In the genomic region with DNA sequence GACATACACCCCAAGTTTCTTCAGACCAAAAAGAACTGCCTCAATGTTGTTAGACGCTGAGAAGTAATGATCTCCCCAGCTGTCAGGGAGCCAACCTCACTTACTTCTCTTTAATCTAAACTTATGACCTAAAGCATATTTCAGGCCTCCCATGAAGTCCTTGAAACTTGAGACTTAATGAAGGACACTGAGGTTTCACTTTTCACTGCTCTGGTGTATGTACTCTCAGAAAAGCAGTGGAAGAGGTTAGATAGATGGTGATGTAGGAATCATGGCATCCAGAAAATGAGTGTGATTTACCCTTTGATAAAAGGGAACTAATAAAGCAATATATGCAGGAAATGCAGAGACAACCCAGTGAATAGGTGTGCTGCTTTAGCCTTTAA, we compare ENCODE assay signal across 14 cellular contexts.
A peak's percentile ranks its signal among the peaks of the same experiment; 100 is the strongest.
DNase-seq lines count a peak whose midpoint lies in the region; ATAC-seq and TF ChIP-seq lines count a peak whose summit lies in the region.
"Had no signal": no experiment of that assay in that cellular context is flagged by ENCODE, and none has a peak within 500 bp of the region (broad histone marks: within the 10 kb centered on the region; RNA-seq: fewer than 3 reads in every experiment).

No MANE protein-coding gene starts in this region.

- DNase-seq in Daoy (ENCODE audit: low read depth) (peak; percentile 18), right lobe of liver (no peak), NCI-H2029 treated with DMSO at 0.1 percent for 48 hours (lab: John Stamatoyannopoulos, UW) (no peak), NCI-H2227 treated with DMSO at 0.1 percent for 48 hours (lab: John Stamatoyannopoulos, UW) (no peak), ureter (ENCODE audit: low spot score) (no peak)
- DNase-seq in activated CD4-positive, alpha-beta T cell treated with anti-CD3 and anti-CD28 coated beads for 48 hours: no peak
- DNase-seq: activated naive CD4-positive, alpha-beta T cell treated with anti-CD3 and anti-CD28 coated beads for 36 hours; effector CD8-positive, alpha-beta T cell; GDM1; midbrain; NCI-H2029; NCI-H774 had no signal

- TF ChIP-seq CTCF in VCaP (conservative IDR thresholded peaks at IDR 0.05) (no peak), right lobe of liver (IDR thresholded peaks at IDR 0.05) (no peak)

- ATAC-seq in right lobe of liver: peak in 1 of 4 donors; percentile 13

- H3K27me3 ChIP-seq in right lobe of liver: no peaks in the 10 kb centered on the region
- H3K27me3 ChIP-seq in skeletal muscle tissue (ENCODE audit: control insufficient read depth in 3 of 3, insufficient read depth in 3 of 3, low read length in 3 of 3): no peaks in the 10 kb centered on the region

- peaks cover 0 to 18% (median 0%) of the 10 kb centered on the region in 4 donors for H3K4me1 ChIP-seq in right lobe of liver
- H3K4me1 ChIP-seq in skeletal muscle tissue (ENCODE audit: control insufficient read depth in 3 of 3, insufficient read depth in 3 of 3, low read length in 3 of 3): peaks cover 10 to 19% (median 17%) of the 10 kb centered on the region in 3 donors

- no peaks in the 10 kb centered on the region for H3K36me3 ChIP-seq in right lobe of liver
- no peaks in the 10 kb centered on the region for H3K36me3 ChIP-seq in skeletal muscle tissue (ENCODE audit: control insufficient read depth in 3 of 3, insufficient read depth in 3 of 3, low read length in 3 of 3)

- H3K9ac ChIP-seq in skeletal muscle tissue (ENCODE audit: low read depth in 1 of 3, low read length in 3 of 3): no peak overlapping the region

- no peak for TF ChIP-seq POLR2A in right lobe of liver (IDR thresholded peaks at IDR 0.05)

- H3K27ac ChIP-seq in VCaP (peak overlapping the region; percentile 60; the same call in 1 of the 2 replicates), right lobe of liver (peak overlapping the region; percentile 12 to 27 (median 24)), skeletal muscle tissue (ENCODE audit: low read depth, low read length) (peak overlapping the region; percentile 36)

- WGBS in right lobe of liver (ENCODE audit: insufficient coverage, low coverage, low lambda C conversion rate, missing lambda C conversion rate): 69% methylated on average over 1 of the region's 1 CpG

- intact Hi-C loops in right lobe of liver (cut with DNase I): no loop called here

- no peak overlapping the region for H3K4me3 ChIP-seq in right lobe of liver
- no peak overlapping the region for H3K4me3 ChIP-seq in skeletal muscle tissue (ENCODE audit: low read length in 3 of 3)

- H3K9me3 ChIP-seq in right lobe of liver: no peaks in the 10 kb centered on the region
- H3K9me3 ChIP-seq in skeletal muscle tissue (ENCODE audit: control insufficient read depth in 3 of 3, low read length in 3 of 3): no peaks in the 10 kb centered on the region
